Comparison of ENCODE assay signal across 9 cellular contexts in the genomic region with DNA sequence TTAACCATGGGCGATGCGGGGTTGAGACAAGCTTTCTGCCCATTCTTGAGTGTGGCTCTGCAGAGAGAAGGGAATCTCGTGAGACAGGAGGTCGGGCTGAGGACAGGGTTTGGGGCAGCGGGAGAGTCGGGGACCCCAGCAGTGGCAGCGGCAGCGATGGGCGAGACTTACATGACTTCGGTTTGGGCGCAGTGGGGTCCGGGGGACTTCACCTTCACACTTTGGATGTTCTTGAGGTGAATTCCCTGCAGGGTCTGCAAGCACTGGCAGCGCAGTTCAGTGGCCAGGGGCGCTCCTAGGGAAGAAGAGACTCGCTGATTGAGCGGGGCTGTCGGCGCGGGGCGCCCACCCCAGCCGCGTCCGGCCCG. TPM values are rescaled to one million over a fixed set of nuclear protein-coding genes. Genes with fewer than 3 reads are reported as not detected.
DNase-seq lines count a peak whose midpoint lies in the region; ATAC-seq and TF ChIP-seq lines count a peak whose summit lies in the region.
"Had no signal": no experiment of that assay in that cellular context is flagged by ENCODE, and none has a peak within 500 bp of the region (broad histone marks: within the 10 kb centered on the region; RNA-seq: fewer than 3 reads in every experiment).

No MANE protein-coding gene starts in this region.

- H3F3A ChIP-seq in smooth muscle cell (ENCODE audit: low read depth), result no peaks in the 10 kb centered on the region

- no peaks in the 10 kb centered on the region for H3K36me3 Mint-ChIP-seq in HFFc6 (ENCODE audit: low read depth)
- no peaks in the 10 kb centered on the region for H3K36me3 Mint-ChIP-seq in activated naive CD8-positive, alpha-beta T cell treated with anti-CD3 and anti-CD28 coated beads for 36 hours

- WGBS in smooth muscle cell (ENCODE audit: low lambda C conversion rate), result 12% methylated on average over 24 of the region's 24 CpGs

- H3K36me3 ChIP-seq in iPS-18a (ENCODE audit: control insufficient read depth, low read depth, low read length) (no peaks in the 10 kb centered on the region), smooth muscle cell (ENCODE audit: low read depth) (no peaks in the 10 kb centered on the region)

- H3K27ac ChIP-seq in iPS-18a (ENCODE audit: low read length) (no peak overlapping the region), smooth muscle cell (ENCODE audit: low read depth) (no peak overlapping the region)

- H3K4me1 ChIP-seq in iPS-18a (ENCODE audit: control insufficient read depth, low read depth, low read length) (peaks cover 4% of the 10 kb centered on the region), smooth muscle cell (ENCODE audit: low read depth) (no peaks in the 10 kb centered on the region)

- H3K9me3 Mint-ChIP-seq in HFFc6, result no peaks in the 10 kb centered on the region
- H3K9me3 Mint-ChIP-seq in activated naive CD8-positive, alpha-beta T cell treated with anti-CD3 and anti-CD28 coated beads for 36 hours, result no peaks in the 10 kb centered on the region

- no peak for TF ChIP-seq CTCF in HFFc6 (IDR thresholded peaks at IDR 0.05)
- TF ChIP-seq CTCF in smooth muscle cell (IDR thresholded peaks at IDR 0.05; ENCODE audit: borderline replicate concordance, insufficient read depth, poor library complexity, severe bottlenecking), result no peak

- peak overlapping the region; percentile 93 for H3K4me2 ChIP-seq in smooth muscle cell

- H3K9me3 ChIP-seq in iPS-18a (ENCODE audit: control insufficient read depth, low read depth, low read length), result no peaks in the 10 kb centered on the region
- no peaks in the 10 kb centered on the region for H3K9me3 ChIP-seq in smooth muscle cell (replicated peaks; ENCODE audit: low read depth)

- no peaks in the 10 kb centered on the region for H4K20me1 ChIP-seq in smooth muscle cell (ENCODE audit: low read depth)

- peaks cover 39% of the 10 kb centered on the region for H3K4me1 Mint-ChIP-seq in HFFc6 (ENCODE audit: low read depth)
- peaks cover 12% of the 10 kb centered on the region for H3K4me1 Mint-ChIP-seq in activated naive CD8-positive, alpha-beta T cell treated with anti-CD3 and anti-CD28 coated beads for 36 hours

- peak overlapping the region; percentile 88 for H3K4me3 Mint-ChIP-seq in HFFc6
- H3K4me3 Mint-ChIP-seq in activated naive CD8-positive, alpha-beta T cell treated with anti-CD3 and anti-CD28 coated beads for 36 hours, result peak overlapping the region; percentile 30

- H2AFZ ChIP-seq in smooth muscle cell (ENCODE audit: low read depth), result peak overlapping the region; percentile 97

- H3K9ac ChIP-seq in iPS-18a (ENCODE audit: low read length), result peak overlapping the region; percentile 21
- H3K9ac ChIP-seq in smooth muscle cell (ENCODE audit: low read depth), result peak overlapping the region; percentile 26

- peak overlapping the region; percentile 93 for H3K27ac Mint-ChIP-seq in HFFc6
- no peak overlapping the region for H3K27ac Mint-ChIP-seq in activated naive CD8-positive, alpha-beta T cell treated with anti-CD3 and anti-CD28 coated beads for 36 hours

- H3K4me3 ChIP-seq in iPS-18a (ENCODE audit: low read length) (peak overlapping the region; percentile 55), smooth muscle cell (peak overlapping the region; percentile 76)

- H3K27me3 ChIP-seq in iPS-18a (ENCODE audit: control insufficient read depth, insufficient read depth, low read length) (peaks cover 31% of the 10 kb centered on the region), smooth muscle cell (ENCODE audit: low read depth) (no peaks in the 10 kb centered on the region)

- DNase-seq in HFFc6 (no peak), smooth muscle cell (lab: John Stamatoyannopoulos, UW; ENCODE audit: unreplicated experiment) (no peak), globus pallidus (ENCODE audit: low spot score) (no peak), NCI-H748 treated with DMSO at 0.1 percent for 48 hours (lab: John Stamatoyannopoulos, UW) (no peak)
- DNase-seq in activated naive CD8-positive, alpha-beta T cell treated with anti-CD3 and anti-CD28 coated beads for 36 hours, result no peak

- no peaks in the 10 kb centered on the region for H3K79me2 ChIP-seq in smooth muscle cell (ENCODE audit: low read depth)

- ATAC-seq in HG02973 (IDR thresholded peaks at IDR 0.05; ENCODE audit: unreplicated experiment) (no peak), HG02642 (IDR thresholded peaks at IDR 0.05; ENCODE audit: poor library complexity, unreplicated experiment) (no peak)

- H3K27me3 Mint-ChIP-seq in HFFc6 (ENCODE audit: insufficient read depth), result peaks cover 3% of the 10 kb centered on the region; the same call in 1 of the 2 replicates
- H3K27me3 Mint-ChIP-seq in activated naive CD8-positive, alpha-beta T cell treated with anti-CD3 and anti-CD28 coated beads for 36 hours, result peaks cover 84% of the 10 kb centered on the region

RNA-seq across cellular contexts. Expression of gene CXCL2, which starts 0.4 kb away (rescaled TPM):
- total RNA-seq in HFFc6 (2021; fragmentation: NEBNext Ultra II Directional; extraction: Animal tissue kit (Norgen Biotek cat#: 25700)), result 1 to 10 TPM; 1.1 to 3.2 (median 1.9) TPM
- total RNA-seq in activated naive CD8-positive, alpha-beta T cell treated with anti-CD3 and anti-CD28 coated beads for 36 hours, result not detected
- 11.3 and 16.1 TPM in 2 replicates for total RNA-seq in smooth muscle cell
- 15.2 and 26.1 TPM in 2 replicates for polyA plus RNA-seq in smooth muscle cell
- total RNA-seq: M059J had no signal

RNA-seq across cellular contexts. Expression of gene MTHFD2L, which starts 59.3 kb away (rescaled TPM):
- total RNA-seq in HFFc6 (2021; fragmentation: NEBNext Ultra II Directional; extraction: Animal tissue kit (Norgen Biotek cat#: 25700)), result 1 to 10 TPM; 5.2 to 9.0 (median 8.1) TPM
- 1 to 10 TPM; 8.2 to 8.3 TPM for total RNA-seq in activated naive CD8-positive, alpha-beta T cell treated with anti-CD3 and anti-CD28 coated beads for 36 hours
- 6.6 and 20.7 TPM in 2 replicates for total RNA-seq in smooth muscle cell
- 4.9 and 6.2 TPM in 2 replicates for polyA plus RNA-seq in smooth muscle cell
